1 cellular context compared by ENCODE assay signal in genomic region chr10:99743841-99744240, GRCh38.
TF ChIP-seq lines count a peak whose summit lies in the region.

No MANE protein-coding gene starts in this region.

TF ChIP-seq in WTC11, 78 proteins besides CTCF, POLR2A, EP300 and RAD21 (continued from another document):
- no peak for TF ChIP-seq PRDM15 (CRISPR knock-in tag; IDR thresholded peaks at IDR 0.05)
- TF ChIP-seq SOX15 (CRISPR knock-in tag; IDR thresholded peaks at IDR 0.05) = no peak
- no peak for TF ChIP-seq ETV6 (CRISPR knock-in tag; IDR thresholded peaks at IDR 0.05)
- no peak for TF ChIP-seq SMAD4 (CRISPR knock-in tag; IDR thresholded peaks at IDR 0.05)
- TF ChIP-seq ZBTB21 (CRISPR knock-in tag; IDR thresholded peaks at IDR 0.05; ENCODE audit: borderline replicate concordance) = no peak
- TF ChIP-seq, protein P1, sequence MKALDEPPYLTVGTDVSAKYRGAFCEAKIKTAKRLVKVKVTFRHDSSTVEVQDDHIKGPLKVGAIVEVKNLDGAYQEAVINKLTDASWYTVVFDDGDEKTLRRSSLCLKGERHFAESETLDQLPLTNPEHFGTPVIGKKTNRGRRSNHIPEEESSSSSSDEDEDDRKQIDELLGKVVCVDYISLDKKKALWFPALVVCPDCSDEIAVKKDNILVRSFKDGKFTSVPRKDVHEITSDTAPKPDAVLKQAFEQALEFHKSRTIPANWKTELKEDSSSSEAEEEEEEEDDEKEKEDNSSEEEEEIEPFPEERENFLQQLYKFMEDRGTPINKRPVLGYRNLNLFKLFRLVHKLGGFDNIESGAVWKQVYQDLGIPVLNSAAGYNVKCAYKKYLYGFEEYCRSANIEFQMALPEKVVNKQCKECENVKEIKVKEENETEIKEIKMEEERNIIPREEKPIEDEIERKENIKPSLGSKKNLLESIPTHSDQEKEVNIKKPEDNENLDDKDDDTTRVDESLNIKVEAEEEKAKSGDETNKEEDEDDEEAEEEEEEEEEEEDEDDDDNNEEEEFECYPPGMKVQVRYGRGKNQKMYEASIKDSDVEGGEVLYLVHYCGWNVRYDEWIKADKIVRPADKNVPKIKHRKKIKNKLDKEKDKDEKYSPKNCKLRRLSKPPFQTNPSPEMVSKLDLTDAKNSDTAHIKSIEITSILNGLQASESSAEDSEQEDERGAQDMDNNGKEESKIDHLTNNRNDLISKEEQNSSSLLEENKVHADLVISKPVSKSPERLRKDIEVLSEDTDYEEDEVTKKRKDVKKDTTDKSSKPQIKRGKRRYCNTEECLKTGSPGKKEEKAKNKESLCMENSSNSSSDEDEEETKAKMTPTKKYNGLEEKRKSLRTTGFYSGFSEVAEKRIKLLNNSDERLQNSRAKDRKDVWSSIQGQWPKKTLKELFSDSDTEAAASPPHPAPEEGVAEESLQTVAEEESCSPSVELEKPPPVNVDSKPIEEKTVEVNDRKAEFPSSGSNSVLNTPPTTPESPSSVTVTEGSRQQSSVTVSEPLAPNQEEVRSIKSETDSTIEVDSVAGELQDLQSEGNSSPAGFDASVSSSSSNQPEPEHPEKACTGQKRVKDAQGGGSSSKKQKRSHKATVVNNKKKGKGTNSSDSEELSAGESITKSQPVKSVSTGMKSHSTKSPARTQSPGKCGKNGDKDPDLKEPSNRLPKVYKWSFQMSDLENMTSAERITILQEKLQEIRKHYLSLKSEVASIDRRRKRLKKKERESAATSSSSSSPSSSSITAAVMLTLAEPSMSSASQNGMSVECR (CRISPR knock-in tag; IDR thresholded peaks at IDR 0.05; ENCODE audit: borderline replicate concordance) = no peak
- no peak for TF ChIP-seq ELF4 (CRISPR knock-in tag; IDR thresholded peaks at IDR 0.05; ENCODE audit: low read depth)
- TF ChIP-seq FOXJ3 (CRISPR knock-in tag; IDR thresholded peaks at IDR 0.05; ENCODE audit: borderline replicate concordance) = no peak
